ENCODE assay signal across 28 cellular contexts in genomic region chr18:74624491-74624890, GRCh38.
"Had no signal": no experiment of that assay in that cellular context is flagged by ENCODE, and none has a peak within 500 bp of the region (broad histone marks: within the 10 kb centered on the region; RNA-seq: fewer than 3 reads in every experiment).

No MANE protein-coding gene starts in this region.

- H3K9me3 Mint-ChIP-seq: activated B cell treated with CpG ODN at 0.5 μM for 24 hours; activated naive CD4-positive, alpha-beta T cell treated with anti-CD3 and anti-CD28 coated beads, Interleukin-2, amount 10 ng/mL, durations not matched to agents 7 days and 5 days; activated naive CD4-positive, alpha-beta T cell treated with anti-CD3 and anti-CD28 coated beads, Interleukin-2, amount 50 U/mL, for 72 hours; activated naive CD8-positive, alpha-beta T cell treated with anti-CD3 and anti-CD28 coated beads, Interleukin-2, amount 10 ng/mL, durations not matched to agents 7 days and 5 days; central memory CD8-positive, alpha-beta T cell; dendritic cell treated with granulocyte-macrophage colony-stimulating factor and Interleukin-4, amounts not matched to agents 40 ng/mL and 50 ng/mL, for 4 days; endodermal cell had no signal

- H3K4me1 Mint-ChIP-seq: endodermal cell had no signal

- H3K4me3 Mint-ChIP-seq: activated B cell treated with CpG ODN at 0.5 μM for 24 hours; activated CD8-positive, alpha-beta memory T cell treated with anti-CD3 and anti-CD28 coated beads, Interleukin-2, amount 10 ng/mL, durations not matched to agents 7 days and 5 days; activated CD8-positive, alpha-beta T cell treated with anti-CD3 and anti-CD28 coated beads, Interleukin-2, amount 10 ng/mL, durations not matched to agents 7 days and 5 days; activated naive CD4-positive, alpha-beta T cell treated with anti-CD3 and anti-CD28 coated beads, Interleukin-2, amount 10 ng/mL, durations not matched to agents 7 days and 5 days; activated naive CD8-positive, alpha-beta T cell treated with anti-CD3 and anti-CD28 coated beads, Interleukin-2, amount 10 ng/mL, durations not matched to agents 7 days and 5 days; central memory CD8-positive, alpha-beta T cell; dendritic cell treated with granulocyte-macrophage colony-stimulating factor and Interleukin-4, amounts not matched to agents 40 ng/mL and 50 ng/mL, for 4 days; endodermal cell had no signal

- H3K27me3 Mint-ChIP-seq: activated B cell treated with CpG ODN at 0.5 μM for 24 hours; activated CD8-positive, alpha-beta memory T cell treated with anti-CD3 and anti-CD28 coated beads, Interleukin-2, amount 10 ng/mL, durations not matched to agents 7 days and 5 days; activated naive CD4-positive, alpha-beta T cell treated with anti-CD3 and anti-CD28 coated beads, Interleukin-2, amount 10 ng/mL, durations not matched to agents 7 days and 5 days; activated naive CD8-positive, alpha-beta T cell treated with anti-CD3 and anti-CD28 coated beads, Interleukin-2, amount 10 ng/mL, durations not matched to agents 7 days and 5 days; central memory CD8-positive, alpha-beta T cell; dendritic cell treated with granulocyte-macrophage colony-stimulating factor and Interleukin-4, amounts not matched to agents 40 ng/mL and 50 ng/mL, for 4 days had no signal

- H3K27me3 ChIP-seq: brain microvascular endothelial cell, dorsolateral prefrontal cortex had no signal

- H3K36me3 ChIP-seq: brain microvascular endothelial cell had no signal

- FAIRE-seq: astrocyte, bronchial epithelial cell, frontal cortex had no signal

- H3K27ac Mint-ChIP-seq: activated B cell treated with CpG ODN at 0.5 μM for 24 hours; activated CD8-positive, alpha-beta memory T cell treated with anti-CD3 and anti-CD28 coated beads, Interleukin-2, amount 10 ng/mL, durations not matched to agents 7 days and 5 days; activated CD8-positive, alpha-beta T cell treated with anti-CD3 and anti-CD28 coated beads, Interleukin-2, amount 10 ng/mL, durations not matched to agents 7 days and 5 days; activated naive CD4-positive, alpha-beta T cell treated with anti-CD3 and anti-CD28 coated beads, Interleukin-2, amount 10 ng/mL, durations not matched to agents 7 days and 5 days; activated naive CD4-positive, alpha-beta T cell treated with anti-CD3 and anti-CD28 coated beads, Interleukin-2, amount 50 U/mL, for 72 hours; activated naive CD8-positive, alpha-beta T cell treated with anti-CD3 and anti-CD28 coated beads, Interleukin-2, amount 10 ng/mL, durations not matched to agents 7 days and 5 days; dendritic cell treated with granulocyte-macrophage colony-stimulating factor and Interleukin-4, amounts not matched to agents 40 ng/mL and 50 ng/mL, for 4 days; endodermal cell had no signal

- DNase-seq: activated B cell treated with CpG ODN at 0.5 μM for 24 hours; activated CD4-positive, alpha-beta T cell treated with anti-CD3 and anti-CD28 coated beads for 48 hours; activated CD4-positive, alpha-beta T cell treated with anti-CD3 and anti-CD28 coated beads, Interleukin-2, amount 50 U/mL, for 1 hour; activated CD4-positive, alpha-beta T cell treated with anti-CD3 and anti-CD28 coated beads, Interleukin-2, amount 50 U/mL, for 48 hours; activated CD8-positive, alpha-beta memory T cell treated with anti-CD3 and anti-CD28 coated beads, Interleukin-2, amount 10 ng/mL, durations not matched to agents 7 days and 5 days; activated CD8-positive, alpha-beta memory T cell treated with anti-CD3 and anti-CD28 coated beads, Interleukin-2, amount 50 U/mL, for 4 hours; activated CD8-positive, alpha-beta T cell treated with anti-CD3 and anti-CD28 coated beads, Interleukin-2, amount 10 ng/mL, durations not matched to agents 7 days and 5 days; activated gamma-delta T cell; activated naive CD4-positive, alpha-beta T cell; activated naive CD4-positive, alpha-beta T cell treated with anti-CD3 and anti-CD28 coated beads, Interleukin-2, amount 10 ng/mL, durations not matched to agents 7 days and 5 days; activated naive CD8-positive, alpha-beta T cell treated with anti-CD3 and anti-CD28 coated beads, Interleukin-2, amount 10 ng/mL, durations not matched to agents 7 days and 5 days; activated T-cell treated with anti-CD3 and anti-CD28 coated beads, Interleukin-2, amount 50 U/mL, for 1 hour; activated T-cell treated with anti-CD3 and anti-CD28 coated beads, Interleukin-2, amount 50 U/mL, for 48 hours; dorsolateral prefrontal cortex; effector memory CD4-positive, alpha-beta T cell; endodermal cell; head of caudate nucleus; T-helper 2 cell had no signal

- H3K27ac ChIP-seq: brain microvascular endothelial cell, coronary artery, dorsolateral prefrontal cortex had no signal

- H3K4me3 ChIP-seq: coronary artery, dorsolateral prefrontal cortex had no signal

- ATAC-seq: activated CD4-positive, CD25-positive, alpha-beta regulatory T cell treated with anti-CD3 and anti-CD28 coated beads, Interleukin-2, amount 50 U/mL, for 24 hours; activated CD8-positive, alpha-beta memory T cell treated with anti-CD3 and anti-CD28 coated beads, Interleukin-2, amount 10 ng/mL, durations not matched to agents 7 days and 5 days; activated CD8-positive, alpha-beta T cell treated with anti-CD3 and anti-CD28 coated beads, Interleukin-2, amount 10 ng/mL, durations not matched to agents 7 days and 5 days; activated naive CD4-positive, alpha-beta T cell treated with anti-CD3 and anti-CD28 coated beads, Interleukin-2, amount 50 U/mL, for 72 hours; esophagus mucosa had no signal

- H3K36me3 Mint-ChIP-seq: activated CD8-positive, alpha-beta memory T cell treated with anti-CD3 and anti-CD28 coated beads, Interleukin-2, amount 10 ng/mL, durations not matched to agents 7 days and 5 days; activated naive CD4-positive, alpha-beta T cell treated with anti-CD3 and anti-CD28 coated beads, Interleukin-2, amount 10 ng/mL, durations not matched to agents 7 days and 5 days; activated naive CD4-positive, alpha-beta T cell treated with anti-CD3 and anti-CD28 coated beads, Interleukin-2, amount 50 U/mL, for 72 hours had no signal
